In genomic region chr9:111948109-111948508, GRCh38 we compare ENCODE assay signal across 6 cellular contexts. TPM values are rescaled to one million over a fixed set of nuclear protein-coding genes. Genes with fewer than 3 reads are reported as not detected.
DNase-seq lines count a peak whose midpoint lies in the region; ATAC-seq, FAIRE-seq and TF ChIP-seq lines count a peak whose summit lies in the region.
"Not testable (repeated sequence)": the region's sequence is repeated elsewhere in the genome, so short reads cannot be mapped to it uniquely, and the experiment has no call there.

No MANE protein-coding gene starts in this region.

- not testable (repeated sequence) for FAIRE-seq in GM12878 (lab: Jason Lieb, UNC)

- not testable (repeated sequence) for H4K20me1 ChIP-seq in H9 (ENCODE audit: control insufficient read depth, insufficient read depth, insufficient read length); GM12878 (ENCODE audit: control insufficient read depth, insufficient read depth); neural progenitor cell (ENCODE audit: low read depth)

- not testable (repeated sequence) for H2BK20ac ChIP-seq in H9 (ENCODE audit: low read depth, low read length, poor library complexity, severe bottlenecking)

- not testable (repeated sequence) for TF ChIP-seq RAD21 in GM12878 (IDR thresholded peaks at IDR 0.05; ENCODE audit: insufficient read depth, low read depth, low read length)

- H3K23ac ChIP-seq in H9 (ENCODE audit: insufficient read length, low read depth, low read length): not testable (repeated sequence)

- ATAC-seq in Panc1; GM12878; natural killer cell treated with Interleukin-12 subunit alpha and Interleukin-12 subunit beta and Interleukin-15 and Interleukin-18, amount 100 ng/mL, for 72 hours: not testable (repeated sequence)

- H3K9ac ChIP-seq in H9 (ENCODE audit: extremely low read depth, insufficient read length, low read length); GM12878 (ENCODE audit: control insufficient read depth, insufficient read depth, low read length); neural progenitor cell: not testable (repeated sequence)

- TF ChIP-seq POLR2A in GM12878 (IDR thresholded peaks at IDR 0.05; ENCODE audit: low read depth, low read length): not testable (repeated sequence)

- not testable (repeated sequence) for H3K36me3 ChIP-seq in Panc1 (ENCODE audit: control insufficient read depth, insufficient read depth, low read length); GM12878 (ENCODE audit: control insufficient read depth in 2 of 2, insufficient read depth in 2 of 2, low read length in 1 of 2); neural progenitor cell

- not testable (repeated sequence) for H4K8ac ChIP-seq in H9 (replicated peaks; ENCODE audit: insufficient read length, low read depth, low read length)

- H2AK5ac ChIP-seq in H9 (ENCODE audit: insufficient read length, low read length): not testable (repeated sequence)

- not testable (repeated sequence) for H3T11ph ChIP-seq in H9 (ENCODE audit: low read length)

- not testable (repeated sequence) for H3K36me3 Mint-ChIP-seq in H9 (ENCODE audit: insufficient read depth in 1 of 3, low read depth in 3 of 3); natural killer cell treated with Interleukin-12 subunit alpha and Interleukin-12 subunit beta and Interleukin-15 and Interleukin-18, amount 100 ng/mL, for 72 hours; neural progenitor cell; stimulated activated naive CD8-positive, alpha-beta T cell treated with anti-CD3 and anti-CD28 coated beads, Interleukin-15, Interleukin-2, amounts not matched to agents 100 ng/mL and 50 ng/mL, for 24 hours (ENCODE audit: low read depth)

- RAD21 ChIA-PET in GM12878 (lab: Charles Lee; ENCODE audit: unreplicated experiment): interaction anchor here (0.7 to 1.1 kb wide), 4 partner anchors 10 to 74 kb away, joined by 3 to 5 read pairs (median 4); no protein-coding TSS in a partner anchor

- not testable (repeated sequence) for H2BK15ac ChIP-seq in H9 (ENCODE audit: low read depth, low read length)

- TF ChIP-seq CTCF in H9 (conservative IDR thresholded peaks at IDR 0.05); Panc1 (IDR thresholded peaks at IDR 0.05); GM12878 (IDR thresholded peaks at IDR 0.05 in 2 of 3, conservative IDR thresholded peaks at IDR 0.05 in 1 of 3; ENCODE audit: control insufficient read depth in 2 of 3, extremely low read depth in 1 of 3, insufficient read depth in 1 of 3, low read depth in 3 of 3, low read length in 3 of 3); neural progenitor cell (IDR thresholded peaks at IDR 0.05): not testable (repeated sequence)

- not testable (repeated sequence) for H3K14ac ChIP-seq in H9 (ENCODE audit: insufficient read depth, low read length)

- H3K27ac ChIP-seq in H9 (ENCODE audit: insufficient read length, low read depth, low read length); GM12878 (ENCODE audit: control insufficient read depth, insufficient read depth); neural progenitor cell: not testable (repeated sequence)
- H3K27ac ChIP-seq in Panc1 (ENCODE audit: low read length): peak overlapping the region; percentile 48; the same call in 1 of the 2 replicates

- H3K27me3 ChIP-seq in H9 (ENCODE audit: insufficient read depth, low read length); Panc1 (ENCODE audit: control insufficient read depth, insufficient read depth, low read length); GM12878 (replicated peaks in 1 of 2; ENCODE audit: control insufficient read depth in 2 of 2, insufficient read depth in 2 of 2, low read length in 1 of 2); neural progenitor cell: not testable (repeated sequence)

- not testable (repeated sequence) for DNase-seq in H9; Panc1 (ENCODE audit: low read depth, low spot score); GM12878 (ENCODE audit: low read depth, low spot score); natural killer cell treated with Interleukin-12 subunit alpha and Interleukin-12 subunit beta and Interleukin-15 and Interleukin-18, amount 100 ng/mL, for 72 hours (ENCODE audit: low spot score); neural progenitor cell (ENCODE audit: low spot score)

- H3K56ac ChIP-seq in H9 (ENCODE audit: insufficient read length, low read depth, low read length): not testable (repeated sequence)

- not testable (repeated sequence) for H3K9me3 ChIP-seq in H9 (ENCODE audit: control insufficient read depth, low read depth, low read length); Panc1 (ENCODE audit: control insufficient read depth, insufficient read depth, low read depth, low read length); GM12878 (replicated peaks; ENCODE audit: control insufficient read depth, insufficient read depth, low read length); neural progenitor cell (ENCODE audit: low read depth)

- H3F3A ChIP-seq in neural progenitor cell (ENCODE audit: low read depth): not testable (repeated sequence)

- CTCF ChIA-PET in Panc1 (lab: Charles Lee): not testable (repeated sequence)
- CTCF ChIA-PET in GM12878 (lab: Yijun Ruan, JAX): interaction anchor here (0.6 to 2.4 kb wide), 2 partner anchors 10 to 125 kb away, joined by 5 to 8 read pairs; no protein-coding TSS in a partner anchor

- H3K18ac ChIP-seq in H9 (ENCODE audit: insufficient read length, low read depth, low read length): not testable (repeated sequence)

- intact Hi-C loops in Panc1 (cut with micrococcal nuclease; ENCODE audit: unreplicated experiment); GM12878 (cut with micrococcal nuclease; ENCODE audit: unreplicated experiment): not testable (repeated sequence)

- not testable (repeated sequence) for H3K27me3 Mint-ChIP-seq in H9 (ENCODE audit: low read depth); natural killer cell treated with Interleukin-12 subunit alpha and Interleukin-12 subunit beta and Interleukin-15 and Interleukin-18, amount 100 ng/mL, for 72 hours; neural progenitor cell (ENCODE audit: insufficient read depth, low read depth); stimulated activated naive CD8-positive, alpha-beta T cell treated with anti-CD3 and anti-CD28 coated beads, Interleukin-15, Interleukin-2, amounts not matched to agents 100 ng/mL and 50 ng/mL, for 24 hours

- H3K4me1 ChIP-seq in H9 (ENCODE audit: insufficient read depth, low read length); Panc1 (ENCODE audit: control insufficient read depth, insufficient read depth, low read length); neural progenitor cell: not testable (repeated sequence)
- peaks cover 41% of the 10 kb centered on the region for H3K4me1 ChIP-seq in GM12878 (ENCODE audit: control insufficient read depth, insufficient read depth, low read length)

- H2BK5ac ChIP-seq in H9 (ENCODE audit: insufficient read length, low read length): not testable (repeated sequence)

- POLR2A ChIA-PET in Panc1 (lab: Charles Lee): not testable (repeated sequence)
- POLR2A ChIA-PET in GM12878 (lab: Charles Lee): interaction anchor here (0.7 to 1.8 kb wide), 3 partner anchors 10 to 23 kb away, joined by 3 to 7 read pairs (median 4); no protein-coding TSS in a partner anchor

- H2AFZ ChIP-seq in H9 (ENCODE audit: low read length): peak overlapping the region; percentile 77
- not testable (repeated sequence) for H2AFZ ChIP-seq in GM12878 (ENCODE audit: control insufficient read depth, low read depth, low read length); neural progenitor cell (replicated peaks)

- TF ChIP-seq EP300 in GM12878 (IDR thresholded peaks at IDR 0.05; ENCODE audit: borderline replicate concordance in 1 of 2, control insufficient read depth in 1 of 2, low read depth in 2 of 2, low read length in 2 of 2): not testable (repeated sequence)

- H2BK12ac ChIP-seq in H9 (ENCODE audit: insufficient read length, low read depth, low read length): not testable (repeated sequence)

- in situ Hi-C loops in Panc1 (cut with HindIII; ENCODE audit: low pct_unique_long_range_greater_than_20kb, low sequenced_read_pairs); GM12878 (cut with MboI): not testable (repeated sequence)

- SMC1A ChIA-PET in GM12878 (lab: Charles Lee; ENCODE audit: uncharacterized antibody, unreplicated experiment): interaction anchor here (0.7 to 2.8 kb wide), 8 partner anchors 10 to 44 kb away, joined by 3 to 13 read pairs (median 4); no protein-coding TSS in a partner anchor

- H4K5ac ChIP-seq in H9 (ENCODE audit: insufficient read length, low read depth, low read length): not testable (repeated sequence)

- not testable (repeated sequence) for H2BK120ac ChIP-seq in H9 (ENCODE audit: low read depth, low read length, poor library complexity, severe bottlenecking)

- BruUV-seq in Panc1 (replicated peaks; lab: Mats Ljungman, UMichigan); GM12878 (replicated peaks; lab: Mats Ljungman, UMichigan): not testable (repeated sequence)

- H3K9me3 Mint-ChIP-seq in H9; natural killer cell treated with Interleukin-12 subunit alpha and Interleukin-12 subunit beta and Interleukin-15 and Interleukin-18, amount 100 ng/mL, for 72 hours; neural progenitor cell; stimulated activated naive CD8-positive, alpha-beta T cell treated with anti-CD3 and anti-CD28 coated beads, Interleukin-15, Interleukin-2, amounts not matched to agents 100 ng/mL and 50 ng/mL, for 24 hours: not testable (repeated sequence)

- H3K4me1 Mint-ChIP-seq in H9, neural progenitor cell: not testable (repeated sequence)
- H3K4me1 Mint-ChIP-seq in natural killer cell treated with Interleukin-12 subunit alpha and Interleukin-12 subunit beta and Interleukin-15 and Interleukin-18, amount 100 ng/mL, for 72 hours (ENCODE audit: low read depth in 2 of 2): peaks cover 8 to 13% of the 10 kb centered on the region in 2 donors
- peaks cover 33% of the 10 kb centered on the region for H3K4me1 Mint-ChIP-seq in stimulated activated naive CD8-positive, alpha-beta T cell treated with anti-CD3 and anti-CD28 coated beads, Interleukin-15, Interleukin-2, amounts not matched to agents 100 ng/mL and 50 ng/mL, for 24 hours (ENCODE audit: low read depth)

- H3K79me1 ChIP-seq in H9 (ENCODE audit: insufficient read depth, low read depth, low read length, poor library complexity, severe bottlenecking): not testable (repeated sequence)

- H3K4me3 ChIP-seq in Panc1 (ENCODE audit: low read depth in 2 of 2, low read length in 2 of 2); GM12878; neural progenitor cell: not testable (repeated sequence)

- not testable (repeated sequence) for H3K79me2 ChIP-seq in H9 (ENCODE audit: insufficient read depth, low read length); GM12878 (ENCODE audit: control insufficient read depth, insufficient read depth, low read length); neural progenitor cell (ENCODE audit: low read depth)

- WGBS in H9 (ENCODE audit: extremely low coverage, insufficient read length, low lambda C conversion rate): no CpG with 5 or more reads among the region's 21 CpGs
- WGBS in GM12878 (ENCODE audit: insufficient coverage, insufficient replicate concordance, low lambda C conversion rate, missing lambda C conversion rate): 98% methylated on average over 21 of the region's 21 CpGs

- not testable (repeated sequence) for H3K4me2 ChIP-seq in H9 (ENCODE audit: insufficient read depth, insufficient read length, low read length); GM12878 (ENCODE audit: control insufficient read depth, insufficient read depth); neural progenitor cell

- not testable (repeated sequence) for H3K4ac ChIP-seq in H9 (ENCODE audit: low read depth, low read length)

- H3K4me3 Mint-ChIP-seq in H9; natural killer cell treated with Interleukin-12 subunit alpha and Interleukin-12 subunit beta and Interleukin-15 and Interleukin-18, amount 100 ng/mL, for 72 hours; neural progenitor cell; stimulated activated naive CD8-positive, alpha-beta T cell treated with anti-CD3 and anti-CD28 coated beads, Interleukin-15, Interleukin-2, amounts not matched to agents 100 ng/mL and 50 ng/mL, for 24 hours: not testable (repeated sequence)

- H3K23me2 ChIP-seq in H9 (ENCODE audit: insufficient read length, low read depth, low read length, poor library complexity, severe bottlenecking): not testable (repeated sequence)

- not testable (repeated sequence) for H3K27ac Mint-ChIP-seq in H9
- H3K27ac Mint-ChIP-seq in natural killer cell treated with Interleukin-12 subunit alpha and Interleukin-12 subunit beta and Interleukin-15 and Interleukin-18, amount 100 ng/mL, for 72 hours: peak overlapping the region; percentile 26 to 47
- peak overlapping the region; percentile 44 for H3K27ac Mint-ChIP-seq in neural progenitor cell
- peak overlapping the region; percentile 4 for H3K27ac Mint-ChIP-seq in stimulated activated naive CD8-positive, alpha-beta T cell treated with anti-CD3 and anti-CD28 coated beads, Interleukin-15, Interleukin-2, amounts not matched to agents 100 ng/mL and 50 ng/mL, for 24 hours

- not testable (repeated sequence) for H4K91ac ChIP-seq in H9 (ENCODE audit: insufficient read length, low read depth, low read length)

RNA-seq across cellular contexts. Expression of gene UGCG, which starts 51.5 kb away (rescaled TPM):
- 23.3 and 23.8 TPM in 2 replicates for total RNA-seq in H9 (2021)
- 46.0 TPM for total RNA-seq in Panc1 (2021; ENCODE audit: unreplicated experiment)
- polyA plus RNA-seq in Panc1 (2012; ENCODE audit: insufficient read length): 21.3 TPM
- 287 and 299 TPM in 2 replicates for total RNA-seq in GM12878 (2013; cell fraction: nucleolus; rRNA removed)
- total RNA-seq in GM12878 (2014; rRNA removed): 54.3 and 65.1 TPM in 2 replicates
- 58.3 and 59.5 TPM in 2 replicates for total RNA-seq in GM12878 (2014; rRNA removed; fragmentation: Illumina TruSeq; extraction: Trizol)
- total RNA-seq in GM12878 (2021): 47.7 and 49.7 TPM in 2 replicates
- 20.1 TPM for polyA plus RNA-seq in GM12878 (2011; ENCODE audit: low read depth)
- polyA plus RNA-seq in GM12878 (2011; rRNA removed): 96.6 and 143 TPM in 2 replicates
- 28.8 and 33.4 TPM in 2 replicates for polyA plus RNA-seq in GM12878 (2011; cell fraction: cytosol; rRNA removed)
- polyA plus RNA-seq in GM12878 (2011; cell fraction: nucleus; rRNA removed): 44.7 and 51.1 TPM in 2 replicates
- 30.8 and 42.3 TPM in 2 replicates for polyA plus RNA-seq in GM12878 (2012)
- polyA plus RNA-seq in GM12878 (2014; fragmentation: Illumina TruSeq; extraction: Trizol): 35.0 and 42.8 TPM in 2 replicates
- 10 to 100 TPM; 48.0 to 62.1 TPM for polyA plus RNA-seq in GM12878 (2014; fragmentation: Nextera tagmentation; extraction: Ambion mirVana)
- polyA plus RNA-seq in GM12878 (2014; rRNA removed): 33.5 and 42.8 TPM in 2 replicates
- polyA plus RNA-seq in GM12878 (2016; fragmentation: Nextera tagmentation; extraction: Ambion mirVana): 10 to 100 TPM; 21.7 to 30.5 TPM
- polyA minus RNA-seq in GM12878 (2011; rRNA and poly(A)+ RNA removed): 63.0 and 82.2 TPM in 2 replicates
- polyA minus RNA-seq in GM12878 (2011; cell fraction: cytosol; rRNA and poly(A)+ RNA removed): 46.4 and 57.0 TPM in 2 replicates
- 54.2 and 77.7 TPM in 2 replicates for polyA minus RNA-seq in GM12878 (2011; cell fraction: nucleus; rRNA and poly(A)+ RNA removed)
- 10 to 100 TPM; 14.8 to 19.0 TPM for total RNA-seq in natural killer cell treated with Interleukin-12 subunit alpha and Interleukin-12 subunit beta and Interleukin-15 and Interleukin-18, amount 100 ng/mL, for 72 hours
- 32.3 and 48.1 TPM in 2 replicates for total RNA-seq in neural progenitor cell (ENCODE audit: low replicate concordance)
